1 cellular context compared by ENCODE assay signal in genomic region chr5:52693279-52693678, GRCh38.
TF ChIP-seq lines count a peak whose summit lies in the region.

No MANE protein-coding gene starts in this region.

TF ChIP-seq in H1, 55 proteins besides CTCF, POLR2A, EP300 and RAD21 (continued from another document):
- no peak for TF ChIP-seq CHD7 (IDR thresholded peaks at IDR 0.05; ENCODE audit: insufficient replicate concordance, low read length)
